15 cellular contexts compared by ENCODE assay signal in genomic region chr20:25251558-25251957, GRCh38. TPM values are rescaled to one million over a fixed set of nuclear protein-coding genes. Genes with fewer than 3 reads are reported as not detected.
DNase-seq lines count a peak whose midpoint lies in the region; ATAC-seq and TF ChIP-seq lines count a peak whose summit lies in the region.
"Had no signal": no experiment of that assay in that cellular context is flagged by ENCODE, and none has a peak within 500 bp of the region (broad histone marks: within the 10 kb centered on the region; RNA-seq: fewer than 3 reads in every experiment).

No MANE protein-coding gene starts in this region.

- POLR2A ChIA-PET in CD4-positive, alpha-beta T cell (lab: Charles Lee): interaction anchor here (1.2 to 2.1 kb wide), 2 partner anchors 9 to 258 kb away, joined by 3 to 14 read pairs; partner anchors contain the start of gene APMAP

- no peak for DNase-seq in CD4-positive, alpha-beta T cell
- peak; percentile 40 for DNase-seq in WERI-Rb-1
- DNase-seq in sigmoid colon: no peak
- DNase-seq in natural killer cell treated with Interleukin-12 subunit alpha and Interleukin-12 subunit beta and Interleukin-15 and Interleukin-18, amount 100 ng/mL, for 72 hours (ENCODE audit: low spot score): no peak
- DNase-seq in SHP77 treated with DMSO at 0.1 percent for 48 hours (lab: John Stamatoyannopoulos, UW): no peak
- no peak for DNase-seq in DMS79 (lab: John Stamatoyannopoulos, UW)
- no peak for DNase-seq in SIG-M5 treated with dmso at 0.1 percent for 504 hours (lab: John Stamatoyannopoulos, UW; ENCODE audit: unreplicated experiment)
- DNase-seq: activated B cell treated with CpG ODN at 0.5 μM for 24 hours; effector memory CD4-positive, alpha-beta T cell; NCI-H1694 treated with DMSO at 0.1 percent for 48 hours; stimulated activated CD4-positive, alpha-beta T cell treated with anti-CD3 and anti-CD28 coated beads, Interleukin-15, amount 100 ng/mL, for 24 hours had no signal

- H3K9me3 Mint-ChIP-seq in CD4-positive, alpha-beta T cell: no peaks in the 10 kb centered on the region
- no peaks in the 10 kb centered on the region for H3K9me3 Mint-ChIP-seq in natural killer cell treated with Interleukin-12 subunit alpha and Interleukin-12 subunit beta and Interleukin-15 and Interleukin-18, amount 100 ng/mL, for 72 hours
- H3K9me3 Mint-ChIP-seq: activated B cell treated with CpG ODN at 0.5 μM for 24 hours, GM23338 had no signal

- H3K9me3 ChIP-seq in CD4-positive, alpha-beta T cell (ENCODE audit: control insufficient read depth, low read length): no peaks in the 10 kb centered on the region
- H3K9me3 ChIP-seq in WERI-Rb-1 (ENCODE audit: severe bottlenecking): no peaks in the 10 kb centered on the region
- H3K9me3 ChIP-seq in gastroesophageal sphincter: no peaks in the 10 kb centered on the region
- no peaks in the 10 kb centered on the region for H3K9me3 ChIP-seq in sigmoid colon

- H3K27me3 Mint-ChIP-seq in CD4-positive, alpha-beta T cell: no peaks in the 10 kb centered on the region
- H3K27me3 Mint-ChIP-seq in natural killer cell treated with Interleukin-12 subunit alpha and Interleukin-12 subunit beta and Interleukin-15 and Interleukin-18, amount 100 ng/mL, for 72 hours: no peaks in the 10 kb centered on the region

- H3K4me3 ChIP-seq in WERI-Rb-1 (ENCODE audit: low read depth, low read length) (peak overlapping the region; percentile 0; the same call in 1 of the 2 replicates), gastroesophageal sphincter (peak overlapping the region in 1 of 2 donors; percentile 6), sigmoid colon (peak overlapping the region in 2 of 4 donors; percentile 68 to 87)
- H3K4me3 ChIP-seq: GM23338, SK-N-MC had no signal

- 35 to 49% methylated on average over 3 to 4 of the region's 4 CpGs for WGBS in gastroesophageal sphincter (ENCODE audit: low coverage in 1 of 2), 2 donors
- 57 to 81% methylated on average over 4 of the region's 4 CpGs for WGBS in sigmoid colon, 2 donors

- H3K36me3 Mint-ChIP-seq in CD4-positive, alpha-beta T cell (ENCODE audit: low read depth): peaks cover 28% of the 10 kb centered on the region
- no peaks in the 10 kb centered on the region for H3K36me3 Mint-ChIP-seq in natural killer cell treated with Interleukin-12 subunit alpha and Interleukin-12 subunit beta and Interleukin-15 and Interleukin-18, amount 100 ng/mL, for 72 hours

- peak overlapping the region; percentile 28 for H3K4me3 Mint-ChIP-seq in CD4-positive, alpha-beta T cell
- no peak overlapping the region for H3K4me3 Mint-ChIP-seq in natural killer cell treated with Interleukin-12 subunit alpha and Interleukin-12 subunit beta and Interleukin-15 and Interleukin-18, amount 100 ng/mL, for 72 hours
- H3K4me3 Mint-ChIP-seq: activated B cell treated with CpG ODN at 0.5 μM for 24 hours, GM23338 had no signal

- CTCF ChIA-PET in CD4-positive, alpha-beta T cell (lab: Charles Lee): interaction anchor here (0.6 kb wide), 1 partner anchor 14 kb away, joined by 4 read pairs; no protein-coding TSS in a partner anchor

- H3K4me1 Mint-ChIP-seq in CD4-positive, alpha-beta T cell (ENCODE audit: low read depth): peaks cover 67% of the 10 kb centered on the region
- peaks cover 18 to 28% of the 10 kb centered on the region in 2 donors for H3K4me1 Mint-ChIP-seq in natural killer cell treated with Interleukin-12 subunit alpha and Interleukin-12 subunit beta and Interleukin-15 and Interleukin-18, amount 100 ng/mL, for 72 hours (ENCODE audit: low read depth in 2 of 2)

- no peak for TF ChIP-seq CTCF in CD4-positive, alpha-beta T cell (IDR thresholded peaks at IDR 0.05)
- no peak for TF ChIP-seq CTCF in WERI-Rb-1 (IDR thresholded peaks at IDR 0.05; ENCODE audit: low read depth, low read length)
- TF ChIP-seq CTCF in gastroesophageal sphincter (IDR thresholded peaks at IDR 0.05): no peak
- TF ChIP-seq CTCF in sigmoid colon (IDR thresholded peaks at IDR 0.05): no peak

- no peak overlapping the region for H3K27ac ChIP-seq in CD4-positive, alpha-beta T cell (ENCODE audit: low read depth, low read length)
- peak overlapping the region; percentile 90 for H3K27ac ChIP-seq in WERI-Rb-1
- H3K27ac ChIP-seq in gastroesophageal sphincter: peak overlapping the region in 3 of 4 donors; percentile 96 to 99 (median 97)
- peak overlapping the region; percentile 95 to 97 (median 96) for H3K27ac ChIP-seq in sigmoid colon
- H3K27ac ChIP-seq: SK-N-MC had no signal

- peak overlapping the region; percentile 37 for H3K27ac Mint-ChIP-seq in CD4-positive, alpha-beta T cell
- H3K27ac Mint-ChIP-seq in natural killer cell treated with Interleukin-12 subunit alpha and Interleukin-12 subunit beta and Interleukin-15 and Interleukin-18, amount 100 ng/mL, for 72 hours: no peak overlapping the region
- H3K27ac Mint-ChIP-seq: activated B cell treated with CpG ODN at 0.5 μM for 24 hours, GM23338 had no signal

- TF ChIP-seq POLR2A in gastroesophageal sphincter (IDR thresholded peaks at IDR 0.05) (no peak), sigmoid colon (IDR thresholded peaks at IDR 0.05) (no peak)

- H3K4me1 ChIP-seq in gastroesophageal sphincter (peaks cover 6 to 91% (median 57%) of the 10 kb centered on the region in 3 donors), sigmoid colon (peaks cover 0 to 83% (median 74%) of the 10 kb centered on the region in 4 donors)

- TF ChIP-seq EP300 in gastroesophageal sphincter (IDR thresholded peaks at IDR 0.05): no peak
- no peak for TF ChIP-seq EP300 in sigmoid colon (IDR thresholded peaks at IDR 0.05)

- no peak for ATAC-seq in CD4-positive, alpha-beta T cell (ENCODE audit: poor library complexity)
- no peak for ATAC-seq in gastroesophageal sphincter
- ATAC-seq in natural killer cell treated with Interleukin-12 subunit alpha and Interleukin-12 subunit beta and Interleukin-15 and Interleukin-18, amount 100 ng/mL, for 72 hours: no peak
- ATAC-seq: GM23338, left lobe of liver had no signal

- no peaks in the 10 kb centered on the region for H3K27me3 ChIP-seq in CD4-positive, alpha-beta T cell (ENCODE audit: control insufficient read depth, insufficient read depth, low read length)
- H3K27me3 ChIP-seq in WERI-Rb-1 (ENCODE audit: insufficient read depth, low read depth, severe bottlenecking): no peaks in the 10 kb centered on the region
- H3K27me3 ChIP-seq in gastroesophageal sphincter: no peaks in the 10 kb centered on the region
- no peaks in the 10 kb centered on the region for H3K27me3 ChIP-seq in sigmoid colon

- H3K36me3 ChIP-seq in WERI-Rb-1: peaks cover 30% of the 10 kb centered on the region
- peaks cover 0 to 6% of the 10 kb centered on the region in 2 donors for H3K36me3 ChIP-seq in gastroesophageal sphincter
- peaks cover 0 to 4% (median 0%) of the 10 kb centered on the region in 4 donors for H3K36me3 ChIP-seq in sigmoid colon

- intact Hi-C loops in CD4-positive, alpha-beta T cell (cut with DNase I, micrococcal nuclease): loop anchor here in 1 of 2 experiments (5.0 kb wide), 1 partner anchor 164 kb away; no protein-coding TSS in a partner anchor
- intact Hi-C loops in sigmoid colon (cut with DNase I): loop anchor here (2.0 kb wide), 1 partner anchor 21 kb away; no protein-coding TSS in a partner anchor

RNA-seq across cellular contexts. Expression of gene PYGB, which starts 3.7 kb away (rescaled TPM):
- total RNA-seq in CD4-positive, alpha-beta T cell: 10 to 100 TPM; 26.3 to 27.5 TPM
- total RNA-seq in gastroesophageal sphincter: 100 to 1,000 TPM; 131 to 663 (median 337) TPM
- total RNA-seq in sigmoid colon: 100 to 1,000 TPM; 147 to 317 (median 226) TPM
- 100 to 1,000 TPM in 2 of 3 donors, 10 to 100 TPM in 1; 45.6 to 198 (median 163) TPM for polyA plus RNA-seq in sigmoid colon
- total RNA-seq in natural killer cell treated with Interleukin-12 subunit alpha and Interleukin-12 subunit beta and Interleukin-15 and Interleukin-18, amount 100 ng/mL, for 72 hours: 10 to 100 TPM; 35.9 to 40.4 TPM

RNA-seq across cellular contexts. Expression of gene ENTPD6, which starts 56.0 kb away (rescaled TPM):
- total RNA-seq in CD4-positive, alpha-beta T cell: 10 to 100 TPM; 78.5 to 85.1 TPM
- 10 to 100 TPM; 34.8 to 49.2 (median 43.9) TPM for total RNA-seq in gastroesophageal sphincter
- total RNA-seq in sigmoid colon: 10 to 100 TPM; 26.0 to 48.2 (median 37.2) TPM
- 100 to 1,000 TPM in 1 of 3 donors, 10 to 100 TPM in 2; 33.0 to 117 (median 48.6) TPM for polyA plus RNA-seq in sigmoid colon
- 10 to 100 TPM; 24.9 to 58.7 TPM for total RNA-seq in natural killer cell treated with Interleukin-12 subunit alpha and Interleukin-12 subunit beta and Interleukin-15 and Interleukin-18, amount 100 ng/mL, for 72 hours
